8 cellular contexts compared by ENCODE assay signal in genomic region chr3:194688207-194688711, GRCh38. TPM values are rescaled to one million over a fixed set of nuclear protein-coding genes. Genes with fewer than 3 reads are reported as not detected.
DNase-seq lines count a peak whose midpoint lies in the region; ATAC-seq and TF ChIP-seq lines count a peak whose summit lies in the region.

No MANE protein-coding gene starts in this region.

- H3K4me1 ChIP-seq in parathyroid adenoma: peaks cover 22% of the 10 kb centered on the region
- H3K4me1 ChIP-seq in SJCRH30: peaks cover 6% of the 10 kb centered on the region

- H3K27me3 ChIP-seq in GM06990 (replicated peaks; ENCODE audit: control insufficient read depth, insufficient read depth, low read length): no peaks in the 10 kb centered on the region
- no peaks in the 10 kb centered on the region for H3K27me3 ChIP-seq in parathyroid adenoma (ENCODE audit: control insufficient read depth, insufficient read depth, low read length)
- H3K27me3 ChIP-seq in SJCRH30: no peaks in the 10 kb centered on the region

- H3K79me2 ChIP-seq in parathyroid adenoma: no peaks in the 10 kb centered on the region

- H3K36me3 ChIP-seq in GM06990 (ENCODE audit: control insufficient read depth, insufficient read depth, low read length) (no peaks in the 10 kb centered on the region), parathyroid adenoma (ENCODE audit: control insufficient read depth, insufficient read depth, low read length) (no peaks in the 10 kb centered on the region), SJCRH30 (no peaks in the 10 kb centered on the region)

- no peak overlapping the region for H3K9ac ChIP-seq in parathyroid adenoma

- H2AFZ ChIP-seq in parathyroid adenoma: peak overlapping the region; percentile 68

- DNase-seq in GM06990 (ENCODE audit: extremely low read depth, insufficient read length) (no peak), HFF-Myc (ENCODE audit: extremely low read depth, low read depth) (no peak), T-helper 2 cell (peak in 3 of 5 experiments; percentile 6 to 58 (median 50)), fibroblast of the aortic adventitia (ENCODE audit: low read depth) (peak; percentile 47), SJCRH30 (no peak), globus pallidus (ENCODE audit: low spot score) (no peak)

- ATAC-seq in GM18873 (IDR thresholded peaks at IDR 0.05; ENCODE audit: low FRiP score, unreplicated experiment): no peak

- H3K4me3 ChIP-seq in GM06990 (replicated peaks; ENCODE audit: low read depth, low read length) (peak overlapping the region; percentile 70), HFF-Myc (replicated peaks; ENCODE audit: low read depth, low read length) (peak overlapping the region; percentile 78), fibroblast of the aortic adventitia (ENCODE audit: low read depth, low read length) (peak overlapping the region; percentile 80), parathyroid adenoma (ENCODE audit: low read depth, low read length) (peak overlapping the region; percentile 12), SJCRH30 (no peak overlapping the region)

- peak overlapping the region; percentile 37 for H3K27ac ChIP-seq in parathyroid adenoma
- no peak overlapping the region for H3K27ac ChIP-seq in SJCRH30

- TF ChIP-seq CTCF in GM06990 (IDR thresholded peaks at IDR 0.05; ENCODE audit: insufficient read depth, low read length, poor library complexity, severe bottlenecking): no peak
- TF ChIP-seq CTCF in HFF-Myc (IDR thresholded peaks at IDR 0.05; ENCODE audit: low read depth, low read length, missing control alignments): no peak
- TF ChIP-seq CTCF in fibroblast of the aortic adventitia (IDR thresholded peaks at IDR 0.05; ENCODE audit: insufficient read depth, low read length): no peak
- no peak for TF ChIP-seq CTCF in parathyroid adenoma (IDR thresholded peaks at IDR 0.05)

- H3K9me3 ChIP-seq in parathyroid adenoma (ENCODE audit: control insufficient read depth, low read length) (no peaks in the 10 kb centered on the region), SJCRH30 (replicated peaks) (no peaks in the 10 kb centered on the region)

- H3K4me2 ChIP-seq in parathyroid adenoma (ENCODE audit: low read length): peak overlapping the region; percentile 77

RNA-seq across cellular contexts. Expression of gene FAM43A, which starts 2.6 kb away (rescaled TPM):
- total RNA-seq in fibroblast of the aortic adventitia (ENCODE audit: low replicate concordance): 12.7 and 14.1 TPM in 2 replicates
- 1.9 TPM in 2 replicates for total RNA-seq in SJCRH30 (2014; rRNA removed; shearing (Covaris generic))

RNA-seq across cellular contexts. Expression of gene LSG1, which starts 16.3 kb away (rescaled TPM):
- 30.6 and 41.9 TPM in 2 replicates for total RNA-seq in fibroblast of the aortic adventitia (ENCODE audit: low replicate concordance)
- total RNA-seq in SJCRH30 (2014; rRNA removed; shearing (Covaris generic)): 35.6 and 35.9 TPM in 2 replicates

RNA-seq across cellular contexts. Expression of gene TMEM44, which starts 55.0 kb away (rescaled TPM):
- 12.8 and 16.7 TPM in 2 replicates for total RNA-seq in fibroblast of the aortic adventitia (ENCODE audit: low replicate concordance)
- 8.0 and 9.4 TPM in 2 replicates for total RNA-seq in SJCRH30 (2014; rRNA removed; shearing (Covaris generic))

Comparison
In these comparisons a context has a peak if more than half of its experiments do, and no peak if none do; other contexts are left out.
1. DNase-seq: peak in T-helper 2 cell (3 of 5) and fibroblast of the aortic adventitia (single experiment); none in GM06990 (single experiment), HFF-Myc (single experiment), SJCRH30 (0 of 2) and globus pallidus (single experiment).